Comparison of ENCODE assay signal across 8 cellular contexts in genomic region chr10:97849491-97850402, GRCh38. TPM values are rescaled to one million over a fixed set of nuclear protein-coding genes. Genes with fewer than 3 reads are reported as not detected.
DNase-seq lines count a peak whose midpoint lies in the region; TF ChIP-seq lines count a peak whose summit lies in the region.

Gene GOLGA7B, plus strand, starts transcription at chr10:97849843. Its CDS starts 461 bp downstream, at chr10:97850304.

- H3K4me1 ChIP-seq in BLaER1 (peaks cover 32% of the 10 kb centered on the region), esophagus squamous epithelium (peaks cover 10 to 47% (median 20%) of the 10 kb centered on the region in 3 donors), neural progenitor cell (no peaks in the 10 kb centered on the region), thymus (ENCODE audit: control insufficient read depth, insufficient read depth, low read length) (peaks cover 2% of the 10 kb centered on the region)

- no peaks in the 10 kb centered on the region for H3K79me2 ChIP-seq in neural progenitor cell (ENCODE audit: low read depth)

- peaks cover 13% of the 10 kb centered on the region for H3K27me3 ChIP-seq in BLaER1
- H3K27me3 ChIP-seq in esophagus squamous epithelium: peaks cover 0 to 78% (median 3%) of the 10 kb centered on the region in 4 donors
- peaks cover 96% of the 10 kb centered on the region for H3K27me3 ChIP-seq in neural progenitor cell
- H3K27me3 ChIP-seq in thymus (ENCODE audit: control insufficient read depth, insufficient read depth): peaks cover 3% of the 10 kb centered on the region

- DNase-seq in GM20000 (ENCODE audit: low spot score): peak; percentile 76
- DNase-seq in NCI-H774 (lab: John Stamatoyannopoulos, UW): peak; percentile 17
- DNase-seq in activated T-cell treated with anti-CD3 and anti-CD28 coated beads, Interleukin-2, amount 50 U/mL, for 1 hour: peak; percentile 74
- no peak for DNase-seq in esophagus squamous epithelium (lab: John Stamatoyannopoulos, UW)
- DNase-seq in neural progenitor cell (ENCODE audit: low spot score): peak; percentile 97
- DNase-seq in MV-4-11 (lab: John Stamatoyannopoulos, UW): no peak

- H3K4me2 ChIP-seq in BLaER1: peak within 1 kb of the TSS; percentile 80
- H3K4me2 ChIP-seq in neural progenitor cell: peak within 1 kb of the TSS; percentile 89

- 0 to 1% methylated on average over 14 to 15 of the region's 96 CpGs for WGBS in esophagus squamous epithelium, 2 donors
- WGBS in thymus: 2% methylated on average over 96 of the region's 96 CpGs

- peak within 1 kb of the TSS; percentile 65 for H3K4me3 ChIP-seq in BLaER1
- peak within 1 kb of the TSS; percentile 41 to 76 (median 58) for H3K4me3 ChIP-seq in esophagus squamous epithelium
- peak within 1 kb of the TSS; percentile 57 for H3K4me3 ChIP-seq in neural progenitor cell
- H3K4me3 ChIP-seq in thymus (ENCODE audit: low read length): peak within 1 kb of the TSS; percentile 61

- TF ChIP-seq CTCF in GM20000 (IDR thresholded peaks at IDR 0.05; ENCODE audit: extremely low read depth, missing control alignments) (no peak), esophagus squamous epithelium (IDR thresholded peaks at IDR 0.05) (no peak), neural progenitor cell (IDR thresholded peaks at IDR 0.05) (no peak)

- no peak within 1 kb of the TSS for H2AFZ ChIP-seq in neural progenitor cell (replicated peaks)

- H3K4me3 Mint-ChIP-seq in neural progenitor cell: peak within 1 kb of the TSS; percentile 75

- H3F3A ChIP-seq in neural progenitor cell (ENCODE audit: low read depth): no peaks in the 10 kb centered on the region

- no peaks in the 10 kb centered on the region for H3K9me3 Mint-ChIP-seq in neural progenitor cell

- no peak for TF ChIP-seq POLR2A in esophagus squamous epithelium (IDR thresholded peaks at IDR 0.05)

- H3K27me3 Mint-ChIP-seq in neural progenitor cell (ENCODE audit: insufficient read depth, low read depth): peaks cover 32% of the 10 kb centered on the region

- peaks cover 30% of the 10 kb centered on the region; the same call in 1 of the 2 replicates for H4K20me1 ChIP-seq in BLaER1
- peaks cover 28% of the 10 kb centered on the region for H4K20me1 ChIP-seq in neural progenitor cell (ENCODE audit: low read depth)

- no peak within 1 kb of the TSS for H3K9ac ChIP-seq in BLaER1
- no peak within 1 kb of the TSS for H3K9ac ChIP-seq in neural progenitor cell

- H3K36me3 ChIP-seq in BLaER1 (no peaks in the 10 kb centered on the region), esophagus squamous epithelium (no peaks in the 10 kb centered on the region), neural progenitor cell (no peaks in the 10 kb centered on the region), thymus (ENCODE audit: control insufficient read depth, insufficient read depth) (no peaks in the 10 kb centered on the region)

- H3K36me3 Mint-ChIP-seq in neural progenitor cell: no peaks in the 10 kb centered on the region

- H3K9me3 ChIP-seq in BLaER1: no peaks in the 10 kb centered on the region
- H3K9me3 ChIP-seq in esophagus squamous epithelium: no peaks in the 10 kb centered on the region
- no peaks in the 10 kb centered on the region for H3K9me3 ChIP-seq in neural progenitor cell (ENCODE audit: low read depth)
- no peaks in the 10 kb centered on the region for H3K9me3 ChIP-seq in thymus (ENCODE audit: control insufficient read depth)

- peaks cover 9% of the 10 kb centered on the region for H3K4me1 Mint-ChIP-seq in neural progenitor cell

- intact Hi-C loops in esophagus squamous epithelium (cut with DNase I): no loop called here

- H3K27ac ChIP-seq in BLaER1: no peak within 1 kb of the TSS
- peak within 1 kb of the TSS in 3 of 4 donors; percentile 6 to 71 (median 58) for H3K27ac ChIP-seq in esophagus squamous epithelium
- H3K27ac ChIP-seq in neural progenitor cell: no peak within 1 kb of the TSS
- H3K27ac ChIP-seq in thymus (ENCODE audit: low read depth): no peak within 1 kb of the TSS

- H3K27ac Mint-ChIP-seq in neural progenitor cell: no peak within 1 kb of the TSS

RNA-seq across cellular contexts. Expression of gene GOLGA7B, which starts in this region (rescaled TPM):
- total RNA-seq in esophagus squamous epithelium: 1 to 10 TPM in 3 of 4 donors, under 1 TPM in 1; 0.30 to 3.3 (median 1.7) TPM
- total RNA-seq in neural progenitor cell (ENCODE audit: low replicate concordance): 0.09 TPM in 1 of 2 replicates, not detected in the other
- polyA plus RNA-seq in thymus: 0.96 TPM

Comparison
In these comparisons a context has a peak if more than half of its experiments do, and no peak if none do; other contexts are left out.
1. Peak in DNase-seq, H3K4me3 ChIP-seq and H3K4me2 ChIP-seq in neural progenitor cell; RNA of the gene not detected or under 1 TPM.
2. H3K27ac ChIP-seq: peak in esophagus squamous epithelium (3 of 4); none in BLaER1 (single experiment), neural progenitor cell (single experiment) and thymus (single experiment).
3. DNase-seq: peak in GM20000 (single experiment), NCI-H774 (single experiment) and activated T-cell treated with anti-CD3 and anti-CD28 coated beads, Interleukin-2, amount 50 U/mL, for 1 hour (single experiment); none in esophagus squamous epithelium (single experiment) and MV-4-11 (single experiment).
4. Peak in every context shown above with its lines, with median percentiles within 50 percentile points of each other: H3K4me3 ChIP-seq.